In genomic region chr4:112802780-112803179, GRCh38 we compare ENCODE assay signal across 27 cellular contexts.
"Had no signal": no experiment of that assay in that cellular context is flagged by ENCODE, and none has a peak within 500 bp of the region (broad histone marks: within the 10 kb centered on the region; RNA-seq: fewer than 3 reads in every experiment).

No MANE protein-coding gene starts in this region.

- H3K4me1 ChIP-seq: ascending aorta, breast epithelium, colonic mucosa, esophagus squamous epithelium had no signal

- H3K9me3 ChIP-seq: ascending aorta, breast epithelium, colonic mucosa, esophagus squamous epithelium, gastroesophageal sphincter had no signal

- H3K36me3 ChIP-seq: ascending aorta, breast epithelium, cardiac muscle cell, colonic mucosa, esophagus squamous epithelium, gastroesophageal sphincter had no signal

- H3K27me3 ChIP-seq: ascending aorta, breast epithelium, cardiac muscle cell, colonic mucosa, esophagus squamous epithelium, gastroesophageal sphincter had no signal

- H3K27ac ChIP-seq: ascending aorta, breast epithelium, cardiac muscle cell, colonic mucosa, epithelial cell of prostate, esophagus squamous epithelium, gastroesophageal sphincter had no signal

- ATAC-seq: activated naive CD4-positive, alpha-beta T cell treated with anti-CD3 and anti-CD28 coated beads, Interleukin-2, amount 50 U/mL, for 72 hours; activated T-cell treated with anti-CD3 and anti-CD28 coated beads, Interleukin-2, amount 50 U/mL, for 72 hours; gastroesophageal sphincter had no signal

- H3K4me3 ChIP-seq: ascending aorta, breast epithelium, cardiac muscle cell, colonic mucosa, esophagus squamous epithelium, gastroesophageal sphincter had no signal

- DNase-seq: activated CD4-positive, alpha-beta memory T cell treated with anti-CD3 and anti-CD28 coated beads, Interleukin-2, amount 10 ng/mL, durations not matched to agents 7 days and 5 days; activated CD4-positive, alpha-beta T cell treated with anti-CD3 and anti-CD28 coated beads for 1 hour; activated CD4-positive, alpha-beta T cell treated with anti-CD3 and anti-CD28 coated beads for 4 hours; activated CD4-positive, alpha-beta T cell treated with anti-CD3 and anti-CD28 coated beads, Interleukin-2, amount 10 ng/mL, durations not matched to agents 7 days and 5 days; activated CD4-positive, alpha-beta T cell treated with anti-CD3 and anti-CD28 coated beads, Interleukin-2, amount 50 U/mL, for 4 hours; activated CD4-positive, CD25-positive, alpha-beta regulatory T cell; activated CD8-positive, alpha-beta memory T cell treated with anti-CD3 and anti-CD28 coated beads, Interleukin-2, amount 50 U/mL, for 48 hours; activated gamma-delta T cell; activated naive CD4-positive, alpha-beta T cell; activated naive CD4-positive, alpha-beta T cell treated with anti-CD3 and anti-CD28 coated beads, Interleukin-2, amount 10 ng/mL, durations not matched to agents 7 days and 5 days; activated naive CD8-positive, alpha-beta T cell treated with anti-CD3 and anti-CD28 coated beads, Interleukin-2, amount 10 ng/mL, durations not matched to agents 7 days and 5 days; activated T-cell treated with anti-CD3 and anti-CD28 coated beads for 4 hours; activated T-cell treated with anti-CD3 and anti-CD28 coated beads, Interleukin-2, amount 50 U/mL, for 24 hours; activated T-cell treated with anti-CD3 and anti-CD28 coated beads, Interleukin-2, amount 50 U/mL, for 72 hours; central memory CD4-positive, alpha-beta T cell; cerebellar nuclear complex; colonic mucosa; effector CD8-positive, alpha-beta T cell; esophagus squamous epithelium; foreskin melanocyte; T-helper 2 cell had no signal
